In genomic region chr10:90642650-90643049, GRCh38 we compare ENCODE assay signal across 18 cellular contexts.
A peak's percentile ranks its signal among the peaks of the same experiment; 100 is the strongest.
DNase-seq lines count a peak whose midpoint lies in the region; TF ChIP-seq lines count a peak whose summit lies in the region.
"Had no signal": no experiment of that assay in that cellular context is flagged by ENCODE, and none has a peak within 500 bp of the region (broad histone marks: within the 10 kb centered on the region; RNA-seq: fewer than 3 reads in every experiment).

No MANE protein-coding gene starts in this region.

- no peaks in the 10 kb centered on the region for H3K79me2 ChIP-seq in osteoblast (ENCODE audit: insufficient read depth, low read length)

- H3K4me1 ChIP-seq in left ventricle myocardium inferior, result peaks cover 18% of the 10 kb centered on the region
- H3K4me1 ChIP-seq in right atrium auricular region, result peaks cover 0 to 9% of the 10 kb centered on the region in 2 donors
- H3K4me1 ChIP-seq in osteoblast (ENCODE audit: insufficient read depth, low read length), result peaks cover 13% of the 10 kb centered on the region
- peaks cover 1% of the 10 kb centered on the region for H3K4me1 ChIP-seq in urinary bladder (ENCODE audit: insufficient read depth)
- H3K4me1 ChIP-seq: BE2C had no signal

- intact Hi-C loops in left ventricle myocardium inferior (cut with micrococcal nuclease), result no loop called here

- DNase-seq in left ventricle myocardium inferior (no peak), right atrium auricular region (ENCODE audit: low spot score) (no peak), fibroblast of pulmonary artery (ENCODE audit: low read depth) (peak; percentile 28), osteoblast (ENCODE audit: insufficient read length, low spot score, missing footprints) (no peak), NCI-H1105 (lab: John Stamatoyannopoulos, UW) (no peak), NCI-H2227 treated with DMSO at 0.1 percent for 48 hours (lab: John Stamatoyannopoulos, UW) (no peak)
- no peak for DNase-seq in stimulated activated naive CD4-positive, alpha-beta T cell (lab: John Stamatoyannopoulos, UW)
- DNase-seq: 8988T; BE2C; CD4-positive, CD25-positive, alpha-beta regulatory T cell; COR-L47; DMS 273 treated with DMSO at 0.1 percent for 48 hours; DND-41; NCI-H1436; NCI-H1930; NCI-H526 had no signal

- H2AFZ ChIP-seq in osteoblast (ENCODE audit: low read length), result no peak overlapping the region

- no peaks in the 10 kb centered on the region for H4K20me1 ChIP-seq in osteoblast (ENCODE audit: insufficient read depth, low read length)

- H3K36me3 ChIP-seq in left ventricle myocardium inferior, result no peaks in the 10 kb centered on the region
- no peaks in the 10 kb centered on the region for H3K36me3 ChIP-seq in right atrium auricular region
- no peaks in the 10 kb centered on the region for H3K36me3 ChIP-seq in osteoblast (ENCODE audit: insufficient read depth, low read length)
- H3K36me3 ChIP-seq in urinary bladder (ENCODE audit: insufficient read depth), result no peaks in the 10 kb centered on the region
- H3K36me3 ChIP-seq: BE2C had no signal

- no peaks in the 10 kb centered on the region for H3K27me3 ChIP-seq in left ventricle myocardium inferior (ENCODE audit: low read depth)
- H3K27me3 ChIP-seq in right atrium auricular region, result no peaks in the 10 kb centered on the region
- no peaks in the 10 kb centered on the region for H3K27me3 ChIP-seq in osteoblast (ENCODE audit: insufficient read depth, low read length)
- H3K27me3 ChIP-seq: BE2C had no signal

- H3K27ac ChIP-seq in left ventricle myocardium inferior (replicated peaks) (peak overlapping the region; percentile 27), right atrium auricular region (peak overlapping the region in 1 of 2 donors; percentile 8), osteoblast (ENCODE audit: low read depth, low read length) (no peak overlapping the region), urinary bladder (ENCODE audit: low read depth) (peak overlapping the region; percentile 10)
- H3K27ac ChIP-seq: KMS-11 had no signal

- H3K4me3 ChIP-seq in left ventricle myocardium inferior (no peak overlapping the region), right atrium auricular region (no peak overlapping the region), fibroblast of pulmonary artery (replicated peaks; ENCODE audit: low read depth, low read length) (no peak overlapping the region), osteoblast (ENCODE audit: insufficient read depth, low read length) (no peak overlapping the region), urinary bladder (ENCODE audit: low read depth, low read length) (no peak overlapping the region)

- peak overlapping the region; percentile 40 for H3K4me2 ChIP-seq in osteoblast (ENCODE audit: insufficient read depth, low read length)
- H3K4me2 ChIP-seq: KMS-11 had no signal

- 37% methylated on average over 4 of the region's 4 CpGs for WGBS in urinary bladder

- no peaks in the 10 kb centered on the region for H3K9me3 ChIP-seq in left ventricle myocardium inferior (replicated peaks)
- H3K9me3 ChIP-seq in right atrium auricular region, result no peaks in the 10 kb centered on the region
- no peaks in the 10 kb centered on the region for H3K9me3 ChIP-seq in osteoblast (ENCODE audit: low read depth, low read length)
- H3K9me3 ChIP-seq: BE2C had no signal

- TF ChIP-seq CTCF in left ventricle myocardium inferior (IDR thresholded peaks at IDR 0.05; ENCODE audit: borderline replicate concordance) (no peak), right atrium auricular region (IDR thresholded peaks at IDR 0.05) (no peak), fibroblast of pulmonary artery (IDR thresholded peaks at IDR 0.05; ENCODE audit: low read length, missing control alignments) (no peak), osteoblast (IDR thresholded peaks at IDR 0.05; ENCODE audit: extremely low read depth, low read depth, low read length) (no peak)
